1 cellular context compared by ENCODE assay signal in genomic region chr6:50381106-50381415, GRCh38.
TF ChIP-seq lines count a peak whose summit lies in the region.

No MANE protein-coding gene starts in this region.

TF ChIP-seq in GM23338, 12 proteins besides CTCF, POLR2A, EP300 and RAD21 (continued from another document):
- no peak for TF ChIP-seq ZNF462 (CRISPR knock-in tag; IDR thresholded peaks at IDR 0.05)
- TF ChIP-seq EZH2phosphoT487 (IDR thresholded peaks at IDR 0.05; ENCODE audit: unreplicated experiment): no peak
- no peak for TF ChIP-seq ZNF331 (CRISPR knock-in tag; IDR thresholded peaks at IDR 0.05; ENCODE audit: low read depth)
- TF ChIP-seq STAT1 (IDR thresholded peaks at IDR 0.05; ENCODE audit: unreplicated experiment): no peak
- TF ChIP-seq POLR2AphosphoS5 (IDR thresholded peaks at IDR 0.05; ENCODE audit: low read depth): no peak
- no peak for TF ChIP-seq EZH2 (IDR thresholded peaks at IDR 0.05; ENCODE audit: low read depth, unreplicated experiment)
- TF ChIP-seq REST (IDR thresholded peaks at IDR 0.05; ENCODE audit: unreplicated experiment): no peak
- TF ChIP-seq NANOG (IDR thresholded peaks at IDR 0.05; ENCODE audit: borderline replicate concordance): no peak
- no peak for TF ChIP-seq JUNB (IDR thresholded peaks at IDR 0.05; ENCODE audit: unreplicated experiment)
- no peak for TF ChIP-seq ETS1 (IDR thresholded peaks at IDR 0.05)
- no peak for TF ChIP-seq ZNF114 (CRISPR knock-in tag; IDR thresholded peaks at IDR 0.05)
TF ChIP-seq in GM23338: peak in this region for 0.
